ENCODE assay signal across 18 cellular contexts in the genomic region with DNA sequence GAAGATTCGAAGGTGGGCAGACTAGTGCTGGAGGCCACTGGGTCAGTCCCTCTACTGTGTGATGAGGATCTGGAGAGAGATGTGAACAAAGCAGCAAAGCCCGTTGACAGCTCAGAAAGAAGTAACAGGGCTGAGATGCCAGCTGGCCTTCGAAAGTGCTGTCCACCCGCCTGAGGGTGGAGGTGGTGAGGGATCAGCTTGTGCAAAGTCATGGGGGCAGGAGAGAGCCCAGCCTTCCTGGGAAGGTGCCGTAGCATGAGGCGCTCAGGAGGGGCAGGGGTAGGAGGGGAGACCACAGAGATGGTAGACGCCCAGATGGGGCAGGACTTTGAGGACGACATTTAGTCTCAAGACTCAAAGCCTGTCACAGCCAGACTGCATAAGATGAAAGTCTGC. TPM values are rescaled to one million over a fixed set of nuclear protein-coding genes. Genes with fewer than 3 reads are reported as not detected.
A peak's percentile ranks its signal among the peaks of the same experiment; 100 is the strongest.
DNase-seq lines count a peak whose midpoint lies in the region; ATAC-seq, FAIRE-seq and TF ChIP-seq lines count a peak whose summit lies in the region.
"Had no signal": no experiment of that assay in that cellular context is flagged by ENCODE, and none has a peak within 500 bp of the region (broad histone marks: within the 10 kb centered on the region; RNA-seq: fewer than 3 reads in every experiment).

No MANE protein-coding gene starts in this region.

- CTCF ChIA-PET in Caco-2 (lab: Charles Lee), result interaction anchor here (0.5 to 1.7 kb wide), 3 partner anchors 12 to 154 kb away, joined by 3 to 4 read pairs (median 3); no protein-coding TSS in a partner anchor

- H3K27ac Mint-ChIP-seq in Caco-2 (ENCODE audit: unreplicated experiment), result peak overlapping the region; percentile 37
- H3K27ac Mint-ChIP-seq in activated naive CD8-positive, alpha-beta T cell treated with anti-CD3 and anti-CD28 coated beads, Interleukin-2, amount 10 ng/mL, durations not matched to agents 7 days and 5 days, result peak overlapping the region; percentile 1

- no peak for ATAC-seq in activated naive CD8-positive, alpha-beta T cell treated with anti-CD3 and anti-CD28 coated beads, Interleukin-2, amount 10 ng/mL, durations not matched to agents 7 days and 5 days (ENCODE audit: low read depth)
- ATAC-seq in gastrocnemius medialis, result peak; percentile 25 to 29

- H3K27me3 ChIP-seq in Caco-2 (replicated peaks; ENCODE audit: control insufficient read depth, insufficient read depth, low read length), result no peaks in the 10 kb centered on the region
- no peaks in the 10 kb centered on the region for H3K27me3 ChIP-seq in gastrocnemius medialis
- H3K27me3 ChIP-seq: uterus had no signal

- peaks cover 7% of the 10 kb centered on the region for H3K9me3 Mint-ChIP-seq in Caco-2 (ENCODE audit: unreplicated experiment)
- peaks cover 2% of the 10 kb centered on the region for H3K9me3 Mint-ChIP-seq in activated naive CD8-positive, alpha-beta T cell treated with anti-CD3 and anti-CD28 coated beads, Interleukin-2, amount 10 ng/mL, durations not matched to agents 7 days and 5 days

- POLR2A ChIA-PET in Caco-2 (lab: Charles Lee), result no interaction called here
- POLR2A ChIA-PET in activated naive CD8-positive, alpha-beta T cell treated with anti-CD3 and anti-CD28 coated beads, Interleukin-2, amount 10 ng/mL, durations not matched to agents 7 days and 5 days (lab: Charles Lee), result interaction anchor here (1.1 to 1.4 kb wide), 2 partner anchors 13 to 20 kb away, joined by 3 to 5 read pairs; partner anchors contain the start of gene TBC1D14

- H3K9me3 ChIP-seq in Caco-2 (no peaks in the 10 kb centered on the region), gastrocnemius medialis (no peaks in the 10 kb centered on the region)
- H3K9me3 ChIP-seq: uterus had no signal

- DNase-seq in Caco-2 (no peak), left kidney (ENCODE audit: low read depth, low spot score) (peak; percentile 40), gastrocnemius medialis (no peak), OCI-M1 (lab: John Stamatoyannopoulos, UW) (no peak), posterior vena cava (ENCODE audit: low spot score) (no peak), ureter (ENCODE audit: low spot score) (no peak), H54 (ENCODE audit: insufficient read length, low spot score) (no peak)
- no peak for DNase-seq in activated naive CD8-positive, alpha-beta T cell treated with anti-CD3 and anti-CD28 coated beads, Interleukin-2, amount 10 ng/mL, durations not matched to agents 7 days and 5 days
- DNase-seq: activated CD4-positive, CD25-positive, alpha-beta regulatory T cell treated with anti-CD3 and anti-CD28 coated beads, Interleukin-2, amount 50 U/mL, for 72 hours; activated CD8-positive, alpha-beta memory T cell treated with anti-CD3 and anti-CD28 coated beads, Interleukin-2, amount 50 U/mL, for 4 hours; AML-193; DMS79; foreskin melanocyte; H7; NCI-H69; RPMI8226; stimulated activated CD4-positive, alpha-beta T cell treated with anti-CD3 and anti-CD28 coated beads, Interleukin-4, amount 100 ng/mL, for 1 hour; uterus had no signal

- H3K4me3 ChIP-seq in Caco-2 (ENCODE audit: low read depth, low read length) (no peak overlapping the region), gastrocnemius medialis (no peak overlapping the region)
- H3K4me3 ChIP-seq: uterus had no signal

- H3K36me3 ChIP-seq in Caco-2 (ENCODE audit: control insufficient read depth, insufficient read depth, low read length) (no peaks in the 10 kb centered on the region; the same call in 1 of the 2 replicates), gastrocnemius medialis (peaks cover 0 to 6% of the 10 kb centered on the region in 2 donors)
- H3K36me3 ChIP-seq: uterus had no signal

- H3K4me3 Mint-ChIP-seq in Caco-2 (ENCODE audit: unreplicated experiment), result no peak overlapping the region
- H3K4me3 Mint-ChIP-seq in activated naive CD8-positive, alpha-beta T cell treated with anti-CD3 and anti-CD28 coated beads, Interleukin-2, amount 10 ng/mL, durations not matched to agents 7 days and 5 days, result no peak overlapping the region

- TF ChIP-seq POLR2A in gastrocnemius medialis (IDR thresholded peaks at IDR 0.05) (no peak), H54 (IDR thresholded peaks at IDR 0.05; ENCODE audit: low read depth, low read length) (no peak)

- H3K27me3 Mint-ChIP-seq in Caco-2 (ENCODE audit: insufficient read depth, unreplicated experiment), result no peaks in the 10 kb centered on the region
- H3K27me3 Mint-ChIP-seq in activated naive CD8-positive, alpha-beta T cell treated with anti-CD3 and anti-CD28 coated beads, Interleukin-2, amount 10 ng/mL, durations not matched to agents 7 days and 5 days, result no peaks in the 10 kb centered on the region

- no TSS peak for BruUV-seq in Caco-2 (replicated peaks; lab: Mats Ljungman, UMichigan)

- intact Hi-C loops in Caco-2 (cut with micrococcal nuclease; ENCODE audit: unreplicated experiment) (no loop called here), gastrocnemius medialis (cut with DNase I; ENCODE audit: low total_unique reads) (no loop called here), posterior vena cava (cut with DNase I) (loop anchor here in 1 of 2 donors (2.0 kb wide), 1 partner anchor 75 kb away; no protein-coding TSS in a partner anchor)

- H3K4me1 Mint-ChIP-seq in Caco-2 (ENCODE audit: low read depth, unreplicated experiment), result peaks cover 34% of the 10 kb centered on the region
- peaks cover 52% of the 10 kb centered on the region for H3K4me1 Mint-ChIP-seq in activated naive CD8-positive, alpha-beta T cell treated with anti-CD3 and anti-CD28 coated beads, Interleukin-2, amount 10 ng/mL, durations not matched to agents 7 days and 5 days

- FAIRE-seq in H54 (lab: Jason Lieb, UNC), result no peak

- TF ChIP-seq CTCF in Caco-2 (IDR thresholded peaks at IDR 0.05; ENCODE audit: insufficient read depth in 1 of 2, low read depth in 1 of 2, low read length in 1 of 2, severe bottlenecking in 1 of 2, unreplicated experiment in 1 of 2), result no peak
- no peak for TF ChIP-seq CTCF in gastrocnemius medialis (IDR thresholded peaks at IDR 0.05 in 4 of 5, conservative IDR thresholded peaks at IDR 0.05 in 1 of 5)

- H3K27ac ChIP-seq in gastrocnemius medialis, result peak overlapping the region; percentile 25 to 37 (median 35)
- H3K27ac ChIP-seq: uterus had no signal

- peaks cover 48% of the 10 kb centered on the region for H3K36me3 Mint-ChIP-seq in Caco-2 (ENCODE audit: insufficient read depth, unreplicated experiment)
- H3K36me3 Mint-ChIP-seq in activated naive CD8-positive, alpha-beta T cell treated with anti-CD3 and anti-CD28 coated beads, Interleukin-2, amount 10 ng/mL, durations not matched to agents 7 days and 5 days, result peaks cover 45% of the 10 kb centered on the region

- in situ Hi-C loops in gastrocnemius medialis (cut with MboI; ENCODE audit: low sequenced_read_pairs in 4 of 4), result no loop called here

- H3K4me1 ChIP-seq in Caco-2 (peaks cover 7% of the 10 kb centered on the region; the same call in 1 of the 2 replicates), gastrocnemius medialis (peaks cover 35 to 46% of the 10 kb centered on the region in 2 donors)

RNA-seq across cellular contexts. Expression of gene TBC1D14, which starts 19.7 kb away (rescaled TPM):
- total RNA-seq in Caco-2 (2022), result 54.0 and 57.6 TPM in 2 replicates
- 10 to 100 TPM; 44.5 to 52.3 TPM for total RNA-seq in activated naive CD8-positive, alpha-beta T cell treated with anti-CD3 and anti-CD28 coated beads, Interleukin-2, amount 10 ng/mL, durations not matched to agents 7 days and 5 days
- total RNA-seq in gastrocnemius medialis, result 10 to 100 TPM; 36.0 to 56.2 (median 41.4) TPM
- 10 to 100 TPM; 30.5 to 42.6 TPM for total RNA-seq in posterior vena cava
- 44.8 TPM for total RNA-seq in ureter
